23 cellular contexts compared by ENCODE assay signal in the genomic region with DNA sequence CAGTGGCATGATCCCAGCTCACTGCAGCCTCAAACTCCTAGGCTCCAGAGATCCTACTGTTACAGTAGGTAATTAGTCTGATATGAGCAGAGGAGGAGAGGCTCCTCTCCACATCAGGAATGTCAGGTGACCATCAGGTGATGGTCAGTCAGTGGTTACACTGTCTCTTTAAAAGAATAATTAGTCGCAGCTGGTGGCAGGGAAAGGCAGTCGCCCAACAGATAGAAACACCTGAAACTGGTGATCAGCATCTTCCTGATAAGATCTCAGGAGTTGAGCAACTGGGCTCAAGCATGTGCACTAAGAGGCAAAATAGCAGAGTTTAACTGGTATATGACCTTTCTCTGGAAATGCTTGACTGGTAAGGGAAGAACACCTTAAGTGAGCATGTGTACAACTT. TPM values are rescaled to one million over a fixed set of nuclear protein-coding genes. Genes with fewer than 3 reads are reported as not detected.
DNase-seq lines count a peak whose midpoint lies in the region; ATAC-seq and TF ChIP-seq lines count a peak whose summit lies in the region.
"Had no signal": no experiment of that assay in that cellular context is flagged by ENCODE, and none has a peak within 500 bp of the region (broad histone marks: within the 10 kb centered on the region; RNA-seq: fewer than 3 reads in every experiment).

No MANE protein-coding gene starts in this region.

- TF ChIP-seq CTCF in gastrocnemius medialis (IDR thresholded peaks at IDR 0.05 in 4 of 5, conservative IDR thresholded peaks at IDR 0.05 in 1 of 5): no peak

- no peak overlapping the region for H3K4me3 ChIP-seq in gastrocnemius medialis
- H3K4me3 ChIP-seq: GM23248 had no signal

- DNase-seq in NCI-H146 treated with DMSO at 0.1 percent for 48 hours (lab: John Stamatoyannopoulos, UW; ENCODE audit: unreplicated experiment) (peak; percentile 3), NCI-H146 (lab: John Stamatoyannopoulos, UW) (no peak), HT-29 (ENCODE audit: low spot score) (peak; percentile 47), SK-MEL-5 (ENCODE audit: low read depth, low spot score) (peak; percentile 20), gastrocnemius medialis (no peak)
- DNase-seq in stimulated activated naive CD4-positive, alpha-beta T cell treated with Interleukin-2 at 50 U/mL for 16 hours (lab: John Stamatoyannopoulos, UW): no peak
- DNase-seq in naive thymus-derived CD8-positive, alpha-beta T cell: no peak
- DNase-seq: Calu3; CD8-positive, alpha-beta T cell; GM23248; H9; Karpas-422; NCI-H1105; NCI-H1436 treated with DMSO at 0.1 percent for 48 hours; NCI-H2029; NCI-H2227 treated with DMSO at 0.1 percent for 48 hours; NCI-H526 treated with DMSO at 0.1 percent for 48 hours; OCI-M1 had no signal

- intact Hi-C loops in gastrocnemius medialis (cut with DNase I; ENCODE audit: low total_unique reads): no loop called here

- H3K9me3 Mint-ChIP-seq in naive thymus-derived CD8-positive, alpha-beta T cell: no peaks in the 10 kb centered on the region
- H3K9me3 Mint-ChIP-seq: CD8-positive, alpha-beta T cell; H9 had no signal

- H3K27ac Mint-ChIP-seq in naive thymus-derived CD8-positive, alpha-beta T cell: peak overlapping the region in 1 of 10 donors; percentile 39
- H3K27ac Mint-ChIP-seq: B cell; CD8-positive, alpha-beta T cell had no signal

- POLR2A ChIA-PET in naive thymus-derived CD8-positive, alpha-beta T cell (lab: Charles Lee): no interaction called here

- H3K36me3 ChIP-seq in gastrocnemius medialis: no peaks in the 10 kb centered on the region

- H3K4me3 Mint-ChIP-seq in naive thymus-derived CD8-positive, alpha-beta T cell: no peak overlapping the region
- H3K4me3 Mint-ChIP-seq: B cell; CD8-positive, alpha-beta T cell; H9 had no signal

- no peaks in the 10 kb centered on the region for H3K36me3 Mint-ChIP-seq in naive thymus-derived CD8-positive, alpha-beta T cell
- H3K36me3 Mint-ChIP-seq: CD8-positive, alpha-beta T cell had no signal

- H3K4me1 ChIP-seq in gastrocnemius medialis: peaks cover 54 to 62% of the 10 kb centered on the region in 2 donors

- H3K9me3 ChIP-seq in gastrocnemius medialis: no peaks in the 10 kb centered on the region

- H3K27me3 Mint-ChIP-seq in naive thymus-derived CD8-positive, alpha-beta T cell: peaks cover 9 to 23% (median 13%) of the 10 kb centered on the region in 5 donors

- H3K27me3 ChIP-seq in gastrocnemius medialis: no peaks in the 10 kb centered on the region

- in situ Hi-C loops in SK-MEL-5 (cut with HindIII; ENCODE audit: low pct_unique_long_range_greater_than_20kb, low sequenced_read_pairs) (no loop called here), gastrocnemius medialis (cut with MboI; ENCODE audit: low sequenced_read_pairs in 4 of 4) (loop anchor here in 2 of 4 donors (25.0 kb wide), 2 partner anchors 789 to 814 kb away; a partner anchor contains a TSS)

- H3K4me1 Mint-ChIP-seq in naive thymus-derived CD8-positive, alpha-beta T cell: no peaks in the 10 kb centered on the region
- H3K4me1 Mint-ChIP-seq: B cell had no signal

- peak overlapping the region; percentile 86 to 97 (median 90) for H3K27ac ChIP-seq in gastrocnemius medialis
- H3K27ac ChIP-seq: 22Rv1, C4-2B, GM23248 had no signal

- no peak for TF ChIP-seq POLR2A in gastrocnemius medialis (IDR thresholded peaks at IDR 0.05)

- ATAC-seq in gastrocnemius medialis (no peak), HG03045 (IDR thresholded peaks at IDR 0.05; ENCODE audit: unreplicated experiment) (no peak)
- ATAC-seq in naive thymus-derived CD8-positive, alpha-beta T cell: no peak
- ATAC-seq: CD8-positive, alpha-beta T cell; SK-N-SH treated with all-trans-retinoic acid at 6 μM for 48 hours had no signal

RNA-seq across cellular contexts. Expression of a gene that starts 21.5 kb away (rescaled TPM):
- 0.97 and 1.9 TPM in 2 replicates for total RNA-seq in HT-29 (2014; rRNA removed; shearing (Covaris generic))
- 40.6 and 45.2 TPM in 2 replicates for total RNA-seq in SK-MEL-5 (2014; rRNA removed; shearing (Covaris generic))
- 15.4 and 23.8 TPM in 2 replicates for polyA plus RNA-seq in SK-MEL-5 (2015; cell fraction: cytosol; rRNA removed)
- 169 and 196 TPM in 2 replicates for polyA plus RNA-seq in SK-MEL-5 (2015; cell fraction: nucleus; rRNA removed)
- total RNA-seq in gastrocnemius medialis: 100 to 1,000 TPM in 2 of 4 donors, 10 to 100 TPM in 2; 62.8 to 228 (median 123) TPM
- 10 to 100 TPM; 36.4 to 40.0 TPM for total RNA-seq in naive thymus-derived CD8-positive, alpha-beta T cell
- 1 to 10 TPM; 6.0 to 6.6 (median 6.3) TPM for polyA plus RNA-seq in naive thymus-derived CD8-positive, alpha-beta T cell

Comparison
In these comparisons a context has a peak if more than half of its experiments do, and no peak if none do; other contexts are left out.
1. DNase-seq: peak in NCI-H146 treated with DMSO at 0.1 percent for 48 hours (single experiment), HT-29 (single experiment) and SK-MEL-5 (single experiment); none in NCI-H146 (single experiment), gastrocnemius medialis (0 of 2), stimulated activated naive CD4-positive, alpha-beta T cell treated with Interleukin-2 at 50 U/mL for 16 hours (single experiment) and naive thymus-derived CD8-positive, alpha-beta T cell (0 of 10).
2. RNA of a gene that starts 21.5 kb away (total RNA-seq): 62.8 to 228 TPM in gastrocnemius medialis, 40.6 to 45.2 TPM in SK-MEL-5 and 36.4 to 40.0 TPM in naive thymus-derived CD8-positive, alpha-beta T cell; 0.97 to 1.9 TPM in HT-29; every median in the first group is over 10 times any median in the second.